ENCODE assay signal across 22 cellular contexts in genomic region chr2:112708968-112709367, GRCh38.
DNase-seq lines count a peak whose midpoint lies in the region; ATAC-seq and TF ChIP-seq lines count a peak whose summit lies in the region.
"Had no signal": no experiment of that assay in that cellular context is flagged by ENCODE, and none has a peak within 500 bp of the region (broad histone marks: within the 10 kb centered on the region; RNA-seq: fewer than 3 reads in every experiment).

No MANE protein-coding gene starts in this region.

- DNase-seq in Ammon's horn (ENCODE audit: low spot score), result peak; percentile 59
- DNase-seq in HL-60 (ENCODE audit: low read depth in 1 of 2, low spot score in 1 of 2), result no peak
- peak; percentile 22 for DNase-seq in pons (ENCODE audit: low spot score)
- no peak for DNase-seq in GF-D8 (lab: John Stamatoyannopoulos, UW)
- DNase-seq in DMS153 (lab: John Stamatoyannopoulos, UW), result no peak
- DNase-seq in COLO668 (lab: John Stamatoyannopoulos, UW; ENCODE audit: unreplicated experiment), result no peak
- DNase-seq: activated effector memory CD4-positive, alpha-beta T cell treated with Interleukin-2 at 50 U/mL for 16 hours; brain microvascular endothelial cell; CD4-positive, CD25-positive, alpha-beta regulatory T cell; colonic mucosa; glutamatergic neuron; left cardiac atrium; NCI-H1048; NCI-H2081; NCI-H510A; psoas muscle; stimulated activated CD4-positive, alpha-beta T cell treated with anti-CD3 and anti-CD28 coated beads, Interleukin-4, amount 100 ng/mL, for 1 hour had no signal

- no peaks in the 10 kb centered on the region for H3K9me3 Mint-ChIP-seq in dendritic cell treated with granulocyte-macrophage colony-stimulating factor and Interleukin-4, amounts not matched to agents 40 ng/mL and 50 ng/mL, for 4 days

- H3K27me3 Mint-ChIP-seq in dendritic cell treated with granulocyte-macrophage colony-stimulating factor and Interleukin-4, amounts not matched to agents 40 ng/mL and 50 ng/mL, for 4 days, result no peaks in the 10 kb centered on the region

- H3K27me3 ChIP-seq in HL-60 (ENCODE audit: insufficient read depth, poor library complexity, severe bottlenecking), result no peaks in the 10 kb centered on the region
- H3K27me3 ChIP-seq: brain microvascular endothelial cell, colonic mucosa had no signal

- peak overlapping the region; percentile 86 for H3K27ac Mint-ChIP-seq in dendritic cell treated with granulocyte-macrophage colony-stimulating factor and Interleukin-4, amounts not matched to agents 40 ng/mL and 50 ng/mL, for 4 days
- H3K27ac Mint-ChIP-seq: CD4-positive, CD25-positive, alpha-beta regulatory T cell had no signal

- peak overlapping the region; percentile 66 for H3K27ac ChIP-seq in HL-60 (replicated peaks)
- H3K27ac ChIP-seq: brain microvascular endothelial cell, colonic mucosa, KMS-11, psoas muscle, SK-N-MC had no signal

- H3K4me1 Mint-ChIP-seq in dendritic cell treated with granulocyte-macrophage colony-stimulating factor and Interleukin-4, amounts not matched to agents 40 ng/mL and 50 ng/mL, for 4 days (ENCODE audit: low read depth), result peaks cover 89% of the 10 kb centered on the region

- ATAC-seq in HG02884 (IDR thresholded peaks at IDR 0.05; ENCODE audit: unreplicated experiment), result no peak
- ATAC-seq: psoas muscle had no signal

- intact Hi-C loops in dendritic cell treated with granulocyte-macrophage colony-stimulating factor and Interleukin-4, amounts not matched to agents 40 ng/mL and 50 ng/mL, for 4 days (cut with micrococcal nuclease), result loop anchor here (1.0 to 2.0 kb wide), 3 partner anchors 9 to 35 kb away; no protein-coding TSS in a partner anchor

- no peak overlapping the region for H3K4me3 ChIP-seq in HL-60 (replicated peaks; ENCODE audit: insufficient read depth, low read length)
- H3K4me3 ChIP-seq: colonic mucosa, psoas muscle, SK-N-MC, smooth muscle cell had no signal

- peaks cover 4% of the 10 kb centered on the region for H3K36me3 Mint-ChIP-seq in dendritic cell treated with granulocyte-macrophage colony-stimulating factor and Interleukin-4, amounts not matched to agents 40 ng/mL and 50 ng/mL, for 4 days (ENCODE audit: low read depth)
- H3K36me3 Mint-ChIP-seq: CD4-positive, CD25-positive, alpha-beta regulatory T cell had no signal

- no peak for TF ChIP-seq CTCF in HL-60 (IDR thresholded peaks at IDR 0.05; ENCODE audit: insufficient read depth, low read length)

- no peak overlapping the region for H3K4me3 Mint-ChIP-seq in dendritic cell treated with granulocyte-macrophage colony-stimulating factor and Interleukin-4, amounts not matched to agents 40 ng/mL and 50 ng/mL, for 4 days
- H3K4me3 Mint-ChIP-seq: CD4-positive, CD25-positive, alpha-beta regulatory T cell had no signal

Comparison
In these comparisons a context has a peak if more than half of its experiments do, and no peak if none do; other contexts are left out.
1. DNase-seq: peak in Ammon's horn (single experiment) and pons (single experiment); none in HL-60 (0 of 2), GF-D8 (single experiment), DMS153 (single experiment) and COLO668 (single experiment).